1 cellular context compared by ENCODE assay signal in the genomic region with DNA sequence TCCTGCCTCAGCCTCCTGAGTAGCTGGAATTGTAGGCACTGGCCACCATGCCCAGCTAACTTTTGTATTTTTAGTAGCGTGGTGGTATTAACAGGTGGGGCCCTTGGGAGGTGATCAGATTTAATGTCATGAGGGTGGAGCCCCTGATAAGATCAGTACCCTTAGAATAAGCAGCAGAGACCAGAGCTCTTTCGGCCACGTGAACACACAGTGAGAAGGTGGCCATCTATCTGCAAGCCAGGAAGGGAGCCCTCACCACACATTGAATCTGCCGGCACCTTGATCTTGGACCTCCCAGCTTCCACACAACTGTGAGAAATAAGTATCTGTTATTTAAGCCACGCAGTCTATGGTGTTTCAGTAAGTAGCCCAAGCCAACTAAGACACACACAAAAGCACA.
TF ChIP-seq lines count a peak whose summit lies in the region.

No MANE protein-coding gene starts in this region.

TF ChIP-seq in HepG2, 621 proteins besides CTCF, POLR2A, EP300 and RAD21:
- TF ChIP-seq MAZ (IDR thresholded peaks at IDR 0.05; ENCODE audit: borderline replicate concordance, low read depth, low read length) (no peak), MAZ (CRISPR knock-in tag; IDR thresholded peaks at IDR 0.05; ENCODE audit: low read depth) (no peak), ZNF549 (CRISPR knock-in tag; IDR thresholded peaks at IDR 0.05) (no peak), KDM5A (IDR thresholded peaks at IDR 0.05; ENCODE audit: borderline replicate concordance, low read length) (no peak), HNRNPH1 (optimal IDR thresholded peaks at IDR 0.05; ENCODE audit: low read depth, low read length) (no peak), FOXK1 (CRISPR knock-in tag; IDR thresholded peaks at IDR 0.05; ENCODE audit: borderline replicate concordance, low read depth) (no peak)
- TF ChIP-seq, protein P1, sequence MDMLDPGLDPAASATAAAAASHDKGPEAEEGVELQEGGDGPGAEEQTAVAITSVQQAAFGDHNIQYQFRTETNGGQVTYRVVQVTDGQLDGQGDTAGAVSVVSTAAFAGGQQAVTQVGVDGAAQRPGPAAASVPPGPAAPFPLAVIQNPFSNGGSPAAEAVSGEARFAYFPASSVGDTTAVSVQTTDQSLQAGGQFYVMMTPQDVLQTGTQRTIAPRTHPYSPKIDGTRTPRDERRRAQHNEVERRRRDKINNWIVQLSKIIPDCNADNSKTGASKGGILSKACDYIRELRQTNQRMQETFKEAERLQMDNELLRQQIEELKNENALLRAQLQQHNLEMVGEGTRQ (IDR thresholded peaks at IDR 0.05; ENCODE audit: low read depth, low read length) = no peak
- TF ChIP-seq, protein P1 (CRISPR knock-in tag; IDR thresholded peaks at IDR 0.05; ENCODE audit: borderline replicate concordance) = no peak
- TF ChIP-seq, protein P2, sequence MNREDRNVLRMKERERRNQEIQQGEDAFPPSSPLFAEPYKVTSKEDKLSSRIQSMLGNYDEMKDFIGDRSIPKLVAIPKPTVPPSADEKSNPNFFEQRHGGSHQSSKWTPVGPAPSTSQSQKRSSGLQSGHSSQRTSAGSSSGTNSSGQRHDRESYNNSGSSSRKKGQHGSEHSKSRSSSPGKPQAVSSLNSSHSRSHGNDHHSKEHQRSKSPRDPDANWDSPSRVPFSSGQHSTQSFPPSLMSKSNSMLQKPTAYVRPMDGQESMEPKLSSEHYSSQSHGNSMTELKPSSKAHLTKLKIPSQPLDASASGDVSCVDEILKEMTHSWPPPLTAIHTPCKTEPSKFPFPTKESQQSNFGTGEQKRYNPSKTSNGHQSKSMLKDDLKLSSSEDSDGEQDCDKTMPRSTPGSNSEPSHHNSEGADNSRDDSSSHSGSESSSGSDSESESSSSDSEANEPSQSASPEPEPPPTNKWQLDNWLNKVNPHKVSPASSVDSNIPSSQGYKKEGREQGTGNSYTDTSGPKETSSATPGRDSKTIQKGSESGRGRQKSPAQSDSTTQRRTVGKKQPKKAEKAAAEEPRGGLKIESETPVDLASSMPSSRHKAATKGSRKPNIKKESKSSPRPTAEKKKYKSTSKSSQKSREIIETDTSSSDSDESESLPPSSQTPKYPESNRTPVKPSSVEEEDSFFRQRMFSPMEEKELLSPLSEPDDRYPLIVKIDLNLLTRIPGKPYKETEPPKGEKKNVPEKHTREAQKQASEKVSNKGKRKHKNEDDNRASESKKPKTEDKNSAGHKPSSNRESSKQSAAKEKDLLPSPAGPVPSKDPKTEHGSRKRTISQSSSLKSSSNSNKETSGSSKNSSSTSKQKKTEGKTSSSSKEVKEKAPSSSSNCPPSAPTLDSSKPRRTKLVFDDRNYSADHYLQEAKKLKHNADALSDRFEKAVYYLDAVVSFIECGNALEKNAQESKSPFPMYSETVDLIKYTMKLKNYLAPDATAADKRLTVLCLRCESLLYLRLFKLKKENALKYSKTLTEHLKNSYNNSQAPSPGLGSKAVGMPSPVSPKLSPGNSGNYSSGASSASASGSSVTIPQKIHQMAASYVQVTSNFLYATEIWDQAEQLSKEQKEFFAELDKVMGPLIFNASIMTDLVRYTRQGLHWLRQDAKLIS (CRISPR knock-in tag; IDR thresholded peaks at IDR 0.05) = no peak
- TF ChIP-seq, protein P3, sequence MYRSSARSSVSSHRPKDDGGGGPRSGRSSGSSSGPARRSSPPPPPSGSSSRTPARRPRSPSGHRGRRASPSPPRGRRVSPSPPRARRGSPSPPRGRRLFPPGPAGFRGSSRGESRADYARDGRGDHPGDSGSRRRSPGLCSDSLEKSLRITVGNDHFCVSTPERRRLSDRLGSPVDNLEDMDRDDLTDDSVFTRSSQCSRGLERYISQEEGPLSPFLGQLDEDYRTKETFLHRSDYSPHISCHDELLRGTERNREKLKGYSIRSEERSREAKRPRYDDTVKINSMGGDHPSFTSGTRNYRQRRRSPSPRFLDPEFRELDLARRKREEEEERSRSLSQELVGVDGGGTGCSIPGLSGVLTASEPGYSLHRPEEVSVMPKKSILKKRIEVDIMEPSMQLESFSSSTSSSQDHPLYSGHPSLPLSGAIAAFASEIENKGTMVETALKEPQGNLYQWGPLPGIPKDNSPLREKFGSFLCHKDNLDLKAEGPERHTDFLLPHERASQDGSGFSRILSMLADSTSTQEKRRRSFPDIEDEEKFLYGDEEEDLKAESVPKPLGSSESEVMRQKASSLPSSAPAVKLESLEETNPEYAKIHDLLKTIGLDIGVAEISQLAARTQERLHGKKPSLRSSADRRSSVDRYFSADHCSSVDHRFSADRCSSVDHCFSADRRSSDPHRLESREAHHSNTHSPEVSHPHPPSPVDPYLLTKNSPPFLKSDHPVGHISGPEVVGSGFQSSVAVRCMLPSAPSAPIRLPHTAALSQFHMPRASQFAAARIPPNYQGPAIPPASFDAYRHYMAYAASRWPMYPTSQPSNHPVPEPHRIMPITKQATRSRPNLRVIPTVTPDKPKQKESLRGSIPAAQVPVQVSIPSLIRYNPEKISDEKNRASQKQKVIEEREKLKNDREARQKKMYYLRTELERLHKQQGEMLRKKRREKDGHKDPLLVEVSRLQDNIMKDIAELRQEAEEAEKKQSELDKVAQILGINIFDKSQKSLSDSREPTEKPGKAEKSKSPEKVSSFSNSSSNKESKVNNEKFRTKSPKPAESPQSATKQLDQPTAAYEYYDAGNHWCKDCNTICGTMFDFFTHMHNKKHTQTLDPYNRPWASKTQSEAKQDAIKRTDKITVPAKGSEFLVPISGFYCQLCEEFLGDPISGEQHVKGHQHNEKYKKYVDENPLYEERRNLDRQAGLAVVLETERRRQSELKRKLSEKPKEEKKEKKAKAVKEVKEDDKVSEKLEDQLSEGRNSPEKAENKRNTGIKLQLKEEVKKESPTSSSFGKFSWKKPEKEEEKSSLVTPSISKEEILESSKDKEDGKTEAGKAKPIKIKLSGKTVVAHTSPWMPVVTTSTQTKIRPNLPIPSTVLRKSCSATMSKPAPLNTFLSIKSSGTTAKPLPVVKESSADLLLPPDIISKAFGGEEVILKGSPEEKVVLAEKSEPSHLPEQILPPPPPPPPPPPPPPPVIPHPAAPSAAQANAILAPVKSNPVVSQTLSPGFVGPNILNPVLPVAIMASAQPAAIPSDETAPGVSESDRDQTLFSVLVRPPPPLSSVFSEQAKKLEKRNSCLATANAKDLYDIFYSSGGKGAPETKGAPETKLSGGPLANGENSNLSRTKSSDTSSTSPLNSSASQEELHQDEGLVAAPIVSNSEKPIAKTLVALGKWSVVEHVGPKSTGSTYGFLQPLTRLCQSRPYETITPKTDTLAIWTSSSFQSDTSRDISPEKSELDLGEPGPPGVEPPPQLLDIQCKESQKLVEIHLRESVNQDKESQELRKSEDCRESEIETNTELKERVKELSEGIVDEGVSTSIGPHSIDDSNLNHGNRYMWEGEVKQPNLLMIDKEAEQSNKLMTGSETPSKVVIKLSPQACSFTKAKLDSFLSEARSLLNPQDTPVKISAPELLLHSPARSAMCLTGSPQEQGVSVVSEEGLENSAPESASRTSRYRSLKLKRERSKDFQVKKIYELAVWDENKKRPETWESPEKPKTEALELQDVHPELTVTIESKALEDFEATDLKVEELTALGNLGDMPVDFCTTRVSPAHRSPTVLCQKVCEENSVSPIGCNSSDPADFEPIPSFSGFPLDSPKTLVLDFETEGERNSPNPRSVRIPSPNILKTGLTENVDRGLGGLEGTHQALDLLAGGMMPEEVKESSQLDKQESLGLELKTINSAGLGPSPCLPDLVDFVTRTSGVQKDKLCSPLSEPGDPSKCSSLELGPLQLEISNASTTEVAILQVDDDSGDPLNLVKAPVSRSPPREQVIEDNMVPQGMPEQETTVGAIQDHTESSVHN (CRISPR knock-in tag; IDR thresholded peaks at IDR 0.05) = no peak
